ENCODE assay signal across 1 cellular context in the genomic region with DNA sequence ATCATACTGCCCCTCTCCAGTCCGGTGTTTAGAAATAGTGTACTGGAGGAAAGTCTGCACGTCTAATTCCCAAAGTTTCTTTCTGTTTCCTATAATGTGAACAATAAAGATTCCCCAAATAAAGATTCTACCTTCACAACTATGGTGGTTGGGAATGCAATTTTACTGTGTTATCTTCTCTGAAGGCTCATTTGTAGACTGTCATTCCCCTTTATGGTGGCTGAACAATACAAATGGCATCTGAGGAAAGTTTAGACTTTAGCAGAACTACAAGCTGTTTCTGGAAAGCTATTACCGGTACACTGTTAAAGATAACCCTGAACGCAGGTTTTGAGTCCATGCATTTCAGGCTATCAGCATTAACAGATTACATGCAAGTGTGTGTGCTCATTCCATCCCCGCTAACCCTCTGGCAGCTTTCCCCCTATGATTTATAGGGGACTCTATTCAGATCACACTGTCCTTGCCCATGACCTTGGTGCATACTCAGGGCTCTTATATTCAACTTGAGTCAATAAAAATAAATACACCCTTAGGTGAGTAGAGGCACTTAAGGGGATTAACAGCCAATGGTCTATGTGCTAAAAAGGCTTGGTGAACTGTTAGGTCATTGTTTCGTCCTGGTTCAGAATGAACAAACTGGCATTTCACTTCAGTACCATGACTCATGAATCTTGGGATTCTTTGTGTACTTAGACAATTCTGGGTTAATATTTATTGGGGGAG.
A peak's percentile ranks its signal among the peaks of the same experiment; 100 is the strongest.
TF ChIP-seq lines count a peak whose summit lies in the region.

No MANE protein-coding gene starts in this region.

TF ChIP-seq in HepG2, 621 proteins besides CTCF, POLR2A, EP300 and RAD21 (continued from another document and continues in another):
- TF ChIP-seq, protein P1, sequence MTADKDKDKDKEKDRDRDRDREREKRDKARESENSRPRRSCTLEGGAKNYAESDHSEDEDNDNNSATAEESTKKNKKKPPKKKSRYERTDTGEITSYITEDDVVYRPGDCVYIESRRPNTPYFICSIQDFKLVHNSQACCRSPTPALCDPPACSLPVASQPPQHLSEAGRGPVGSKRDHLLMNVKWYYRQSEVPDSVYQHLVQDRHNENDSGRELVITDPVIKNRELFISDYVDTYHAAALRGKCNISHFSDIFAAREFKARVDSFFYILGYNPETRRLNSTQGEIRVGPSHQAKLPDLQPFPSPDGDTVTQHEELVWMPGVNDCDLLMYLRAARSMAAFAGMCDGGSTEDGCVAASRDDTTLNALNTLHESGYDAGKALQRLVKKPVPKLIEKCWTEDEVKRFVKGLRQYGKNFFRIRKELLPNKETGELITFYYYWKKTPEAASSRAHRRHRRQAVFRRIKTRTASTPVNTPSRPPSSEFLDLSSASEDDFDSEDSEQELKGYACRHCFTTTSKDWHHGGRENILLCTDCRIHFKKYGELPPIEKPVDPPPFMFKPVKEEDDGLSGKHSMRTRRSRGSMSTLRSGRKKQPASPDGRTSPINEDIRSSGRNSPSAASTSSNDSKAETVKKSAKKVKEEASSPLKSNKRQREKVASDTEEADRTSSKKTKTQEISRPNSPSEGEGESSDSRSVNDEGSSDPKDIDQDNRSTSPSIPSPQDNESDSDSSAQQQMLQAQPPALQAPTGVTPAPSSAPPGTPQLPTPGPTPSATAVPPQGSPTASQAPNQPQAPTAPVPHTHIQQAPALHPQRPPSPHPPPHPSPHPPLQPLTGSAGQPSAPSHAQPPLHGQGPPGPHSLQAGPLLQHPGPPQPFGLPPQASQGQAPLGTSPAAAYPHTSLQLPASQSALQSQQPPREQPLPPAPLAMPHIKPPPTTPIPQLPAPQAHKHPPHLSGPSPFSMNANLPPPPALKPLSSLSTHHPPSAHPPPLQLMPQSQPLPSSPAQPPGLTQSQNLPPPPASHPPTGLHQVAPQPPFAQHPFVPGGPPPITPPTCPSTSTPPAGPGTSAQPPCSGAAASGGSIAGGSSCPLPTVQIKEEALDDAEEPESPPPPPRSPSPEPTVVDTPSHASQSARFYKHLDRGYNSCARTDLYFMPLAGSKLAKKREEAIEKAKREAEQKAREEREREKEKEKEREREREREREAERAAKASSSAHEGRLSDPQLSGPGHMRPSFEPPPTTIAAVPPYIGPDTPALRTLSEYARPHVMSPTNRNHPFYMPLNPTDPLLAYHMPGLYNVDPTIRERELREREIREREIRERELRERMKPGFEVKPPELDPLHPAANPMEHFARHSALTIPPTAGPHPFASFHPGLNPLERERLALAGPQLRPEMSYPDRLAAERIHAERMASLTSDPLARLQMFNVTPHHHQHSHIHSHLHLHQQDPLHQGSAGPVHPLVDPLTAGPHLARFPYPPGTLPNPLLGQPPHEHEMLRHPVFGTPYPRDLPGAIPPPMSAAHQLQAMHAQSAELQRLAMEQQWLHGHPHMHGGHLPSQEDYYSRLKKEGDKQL (CRISPR knock-in tag; IDR thresholded peaks at IDR 0.05; ENCODE audit: low read depth) = peak; percentile 30; the same call in 1 of the 2 replicates
- TF ChIP-seq NR2F6 (IDR thresholded peaks at IDR 0.05) (0 out of 2 replicates have a peak, but pooled peaks have one; percentile 29), NR2F6 (CRISPR knock-in tag; IDR thresholded peaks at IDR 0.05) (no peak), DMAP1 (CRISPR knock-in tag; IDR thresholded peaks at IDR 0.05) (no peak), SIX4 (CRISPR knock-in tag; IDR thresholded peaks at IDR 0.05) (no peak), TOPORS (CRISPR knock-in tag; IDR thresholded peaks at IDR 0.05) (no peak), ATF7 (IDR thresholded peaks at IDR 0.05) (no peak), ATF7 (CRISPR knock-in tag; IDR thresholded peaks at IDR 0.05) (no peak), ZFAT (CRISPR knock-in tag; conservative IDR thresholded peaks at IDR 0.05) (no peak), GTF2F1 (IDR thresholded peaks at IDR 0.05; ENCODE audit: low read length) (no peak), IKZF4 (CRISPR knock-in tag; IDR thresholded peaks at IDR 0.05; ENCODE audit: borderline replicate concordance, low read depth, not compliant biosample characterization) (no peak), ERF (CRISPR knock-in tag; IDR thresholded peaks at IDR 0.05) (no peak), JARID2 (CRISPR knock-in tag; IDR thresholded peaks at IDR 0.05; ENCODE audit: insufficient replicate concordance) (no peak), ZNF484 (CRISPR knock-in tag; IDR thresholded peaks at IDR 0.05; ENCODE audit: borderline replicate concordance, low read depth) (no peak), SOX13 (IDR thresholded peaks at IDR 0.05) (no peak; the same call in 1 of the 2 replicates), SOX13 (CRISPR knock-in tag; conservative IDR thresholded peaks at IDR 0.05 in 1 of 2, IDR thresholded peaks at IDR 0.05 in 1 of 2) (peak in 1 of 2 experiments; percentile 90; a peak in 2 of 4 replicates), BHLHE40 (IDR thresholded peaks at IDR 0.05; ENCODE audit: low read length) (no peak), SMAD9 (CRISPR knock-in tag; IDR thresholded peaks at IDR 0.05) (no peak), ZNF816 (CRISPR knock-in tag; IDR thresholded peaks at IDR 0.05; ENCODE audit: borderline replicate concordance) (no peak), TBX2 (CRISPR knock-in tag; IDR thresholded peaks at IDR 0.05; ENCODE audit: borderline replicate concordance) (peak; percentile 65), SP140L (CRISPR knock-in tag; IDR thresholded peaks at IDR 0.05; ENCODE audit: borderline replicate concordance) (no peak), CREM (IDR thresholded peaks at IDR 0.05) (0 out of 2 replicates have a peak, but pooled peaks have one; percentile 12), CREM (CRISPR knock-in tag; IDR thresholded peaks at IDR 0.05) (no peak), ZNF547 (CRISPR knock-in tag; IDR thresholded peaks at IDR 0.05) (no peak), ZNF543 (CRISPR knock-in tag; IDR thresholded peaks at IDR 0.05) (no peak), FOXA1 (IDR thresholded peaks at IDR 0.05) (no peak), FOXA1 (CRISPR knock-in tag; IDR thresholded peaks at IDR 0.05) (peak; percentile 77), ZNF317 (CRISPR knock-in tag; IDR thresholded peaks at IDR 0.05) (0 out of 2 replicates have a peak, but pooled peaks have one; percentile 38), ELF3 (CRISPR knock-in tag; IDR thresholded peaks at IDR 0.05) (0 out of 2 replicates have a peak, but pooled peaks have one; percentile 31)
- TF ChIP-seq, protein P2, sequence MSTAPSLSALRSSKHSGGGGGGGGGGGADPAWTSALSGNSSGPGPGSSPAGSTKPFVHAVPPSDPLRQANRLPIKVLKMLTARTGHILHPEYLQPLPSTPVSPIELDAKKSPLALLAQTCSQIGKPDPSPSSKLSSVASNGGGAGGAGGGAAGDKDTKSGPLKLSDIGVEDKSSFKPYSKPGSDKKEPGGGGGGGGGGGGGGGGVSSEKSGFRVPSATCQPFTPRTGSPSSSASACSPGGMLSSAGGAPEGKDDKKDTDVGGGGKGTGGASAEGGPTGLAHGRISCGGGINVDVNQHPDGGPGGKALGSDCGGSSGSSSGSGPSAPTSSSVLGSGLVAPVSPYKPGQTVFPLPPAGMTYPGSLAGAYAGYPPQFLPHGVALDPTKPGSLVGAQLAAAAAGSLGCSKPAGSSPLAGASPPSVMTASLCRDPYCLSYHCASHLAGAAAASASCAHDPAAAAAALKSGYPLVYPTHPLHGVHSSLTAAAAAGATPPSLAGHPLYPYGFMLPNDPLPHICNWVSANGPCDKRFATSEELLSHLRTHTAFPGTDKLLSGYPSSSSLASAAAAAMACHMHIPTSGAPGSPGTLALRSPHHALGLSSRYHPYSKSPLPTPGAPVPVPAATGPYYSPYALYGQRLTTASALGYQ (CRISPR knock-in tag; IDR thresholded peaks at IDR 0.05) = no peak
- TF ChIP-seq, protein P3, sequence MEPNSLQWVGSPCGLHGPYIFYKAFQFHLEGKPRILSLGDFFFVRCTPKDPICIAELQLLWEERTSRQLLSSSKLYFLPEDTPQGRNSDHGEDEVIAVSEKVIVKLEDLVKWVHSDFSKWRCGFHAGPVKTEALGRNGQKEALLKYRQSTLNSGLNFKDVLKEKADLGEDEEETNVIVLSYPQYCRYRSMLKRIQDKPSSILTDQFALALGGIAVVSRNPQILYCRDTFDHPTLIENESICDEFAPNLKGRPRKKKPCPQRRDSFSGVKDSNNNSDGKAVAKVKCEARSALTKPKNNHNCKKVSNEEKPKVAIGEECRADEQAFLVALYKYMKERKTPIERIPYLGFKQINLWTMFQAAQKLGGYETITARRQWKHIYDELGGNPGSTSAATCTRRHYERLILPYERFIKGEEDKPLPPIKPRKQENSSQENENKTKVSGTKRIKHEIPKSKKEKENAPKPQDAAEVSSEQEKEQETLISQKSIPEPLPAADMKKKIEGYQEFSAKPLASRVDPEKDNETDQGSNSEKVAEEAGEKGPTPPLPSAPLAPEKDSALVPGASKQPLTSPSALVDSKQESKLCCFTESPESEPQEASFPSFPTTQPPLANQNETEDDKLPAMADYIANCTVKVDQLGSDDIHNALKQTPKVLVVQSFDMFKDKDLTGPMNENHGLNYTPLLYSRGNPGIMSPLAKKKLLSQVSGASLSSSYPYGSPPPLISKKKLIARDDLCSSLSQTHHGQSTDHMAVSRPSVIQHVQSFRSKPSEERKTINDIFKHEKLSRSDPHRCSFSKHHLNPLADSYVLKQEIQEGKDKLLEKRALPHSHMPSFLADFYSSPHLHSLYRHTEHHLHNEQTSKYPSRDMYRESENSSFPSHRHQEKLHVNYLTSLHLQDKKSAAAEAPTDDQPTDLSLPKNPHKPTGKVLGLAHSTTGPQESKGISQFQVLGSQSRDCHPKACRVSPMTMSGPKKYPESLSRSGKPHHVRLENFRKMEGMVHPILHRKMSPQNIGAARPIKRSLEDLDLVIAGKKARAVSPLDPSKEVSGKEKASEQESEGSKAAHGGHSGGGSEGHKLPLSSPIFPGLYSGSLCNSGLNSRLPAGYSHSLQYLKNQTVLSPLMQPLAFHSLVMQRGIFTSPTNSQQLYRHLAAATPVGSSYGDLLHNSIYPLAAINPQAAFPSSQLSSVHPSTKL (CRISPR knock-in tag; IDR thresholded peaks at IDR 0.05) = peak; percentile 72
- TF ChIP-seq, protein P4, sequence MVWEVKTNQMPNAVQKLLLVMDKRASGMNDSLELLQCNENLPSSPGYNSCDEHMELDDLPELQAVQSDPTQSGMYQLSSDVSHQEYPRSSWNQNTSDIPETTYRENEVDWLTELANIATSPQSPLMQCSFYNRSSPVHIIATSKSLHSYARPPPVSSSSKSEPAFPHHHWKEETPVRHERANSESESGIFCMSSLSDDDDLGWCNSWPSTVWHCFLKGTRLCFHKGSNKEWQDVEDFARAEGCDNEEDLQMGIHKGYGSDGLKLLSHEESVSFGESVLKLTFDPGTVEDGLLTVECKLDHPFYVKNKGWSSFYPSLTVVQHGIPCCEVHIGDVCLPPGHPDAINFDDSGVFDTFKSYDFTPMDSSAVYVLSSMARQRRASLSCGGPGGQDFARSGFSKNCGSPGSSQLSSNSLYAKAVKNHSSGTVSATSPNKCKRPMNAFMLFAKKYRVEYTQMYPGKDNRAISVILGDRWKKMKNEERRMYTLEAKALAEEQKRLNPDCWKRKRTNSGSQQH (CRISPR knock-in tag; IDR thresholded peaks at IDR 0.05; ENCODE audit: low read depth) = no peak
- TF ChIP-seq, protein P5, sequence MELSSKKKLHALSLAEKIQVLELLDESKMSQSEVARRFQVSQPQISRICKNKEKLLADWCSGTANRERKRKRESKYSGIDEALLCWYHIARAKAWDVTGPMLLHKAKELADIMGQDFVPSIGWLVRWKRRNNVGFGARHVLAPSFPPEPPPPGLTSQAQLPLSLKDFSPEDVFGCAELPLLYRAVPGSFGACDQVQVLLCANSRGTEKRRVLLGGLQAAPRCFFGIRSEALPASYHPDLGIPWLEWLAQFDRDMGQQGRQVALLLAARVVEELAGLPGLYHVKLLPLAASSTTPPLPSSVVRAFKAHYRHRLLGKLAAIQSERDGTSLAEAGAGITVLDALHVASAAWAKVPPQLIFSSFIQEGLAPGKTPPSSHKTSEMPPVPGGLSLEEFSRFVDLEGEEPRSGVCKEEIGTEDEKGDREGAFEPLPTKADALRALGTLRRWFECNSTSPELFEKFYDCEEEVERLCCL (CRISPR knock-in tag; IDR thresholded peaks at IDR 0.05; ENCODE audit: borderline replicate concordance) = no peak
- TF ChIP-seq, protein P6, sequence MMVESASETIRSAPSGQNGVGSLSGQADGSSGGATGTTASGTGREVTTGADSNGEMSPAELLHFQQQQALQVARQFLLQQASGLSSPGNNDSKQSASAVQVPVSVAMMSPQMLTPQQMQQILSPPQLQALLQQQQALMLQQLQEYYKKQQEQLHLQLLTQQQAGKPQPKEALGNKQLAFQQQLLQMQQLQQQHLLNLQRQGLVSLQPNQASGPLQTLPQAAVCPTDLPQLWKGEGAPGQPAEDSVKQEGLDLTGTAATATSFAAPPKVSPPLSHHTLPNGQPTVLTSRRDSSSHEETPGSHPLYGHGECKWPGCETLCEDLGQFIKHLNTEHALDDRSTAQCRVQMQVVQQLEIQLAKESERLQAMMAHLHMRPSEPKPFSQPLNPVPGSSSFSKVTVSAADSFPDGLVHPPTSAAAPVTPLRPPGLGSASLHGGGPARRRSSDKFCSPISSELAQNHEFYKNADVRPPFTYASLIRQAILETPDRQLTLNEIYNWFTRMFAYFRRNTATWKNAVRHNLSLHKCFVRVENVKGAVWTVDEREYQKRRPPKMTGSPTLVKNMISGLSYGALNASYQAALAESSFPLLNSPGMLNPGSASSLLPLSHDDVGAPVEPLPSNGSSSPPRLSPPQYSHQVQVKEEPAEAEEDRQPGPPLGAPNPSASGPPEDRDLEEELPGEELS (CRISPR knock-in tag; IDR thresholded peaks at IDR 0.05) = peak; percentile 29; the same call in 1 of the 2 replicates
- TF ChIP-seq, protein P7, sequence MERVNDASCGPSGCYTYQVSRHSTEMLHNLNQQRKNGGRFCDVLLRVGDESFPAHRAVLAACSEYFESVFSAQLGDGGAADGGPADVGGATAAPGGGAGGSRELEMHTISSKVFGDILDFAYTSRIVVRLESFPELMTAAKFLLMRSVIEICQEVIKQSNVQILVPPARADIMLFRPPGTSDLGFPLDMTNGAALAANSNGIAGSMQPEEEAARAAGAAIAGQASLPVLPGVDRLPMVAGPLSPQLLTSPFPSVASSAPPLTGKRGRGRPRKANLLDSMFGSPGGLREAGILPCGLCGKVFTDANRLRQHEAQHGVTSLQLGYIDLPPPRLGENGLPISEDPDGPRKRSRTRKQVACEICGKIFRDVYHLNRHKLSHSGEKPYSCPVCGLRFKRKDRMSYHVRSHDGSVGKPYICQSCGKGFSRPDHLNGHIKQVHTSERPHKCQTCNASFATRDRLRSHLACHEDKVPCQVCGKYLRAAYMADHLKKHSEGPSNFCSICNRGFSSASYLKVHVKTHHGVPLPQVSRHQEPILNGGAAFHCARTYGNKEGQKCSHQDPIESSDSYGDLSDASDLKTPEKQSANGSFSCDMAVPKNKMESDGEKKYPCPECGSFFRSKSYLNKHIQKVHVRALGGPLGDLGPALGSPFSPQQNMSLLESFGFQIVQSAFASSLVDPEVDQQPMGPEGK (CRISPR knock-in tag; IDR thresholded peaks at IDR 0.05) = peak; percentile 22; the same call in 1 of the 2 replicates
- TF ChIP-seq, protein P8, sequence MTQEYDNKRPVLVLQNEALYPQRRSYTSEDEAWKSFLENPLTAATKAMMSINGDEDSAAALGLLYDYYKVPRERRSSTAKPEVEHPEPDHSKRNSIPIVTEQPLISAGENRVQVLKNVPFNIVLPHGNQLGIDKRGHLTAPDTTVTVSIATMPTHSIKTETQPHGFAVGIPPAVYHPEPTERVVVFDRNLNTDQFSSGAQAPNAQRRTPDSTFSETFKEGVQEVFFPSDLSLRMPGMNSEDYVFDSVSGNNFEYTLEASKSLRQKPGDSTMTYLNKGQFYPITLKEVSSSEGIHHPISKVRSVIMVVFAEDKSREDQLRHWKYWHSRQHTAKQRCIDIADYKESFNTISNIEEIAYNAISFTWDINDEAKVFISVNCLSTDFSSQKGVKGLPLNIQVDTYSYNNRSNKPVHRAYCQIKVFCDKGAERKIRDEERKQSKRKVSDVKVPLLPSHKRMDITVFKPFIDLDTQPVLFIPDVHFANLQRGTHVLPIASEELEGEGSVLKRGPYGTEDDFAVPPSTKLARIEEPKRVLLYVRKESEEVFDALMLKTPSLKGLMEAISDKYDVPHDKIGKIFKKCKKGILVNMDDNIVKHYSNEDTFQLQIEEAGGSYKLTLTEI (CRISPR knock-in tag; conservative IDR thresholded peaks at IDR 0.05) = no peak
